Comparison of ENCODE assay signal across 18 cellular contexts in the genomic region with DNA sequence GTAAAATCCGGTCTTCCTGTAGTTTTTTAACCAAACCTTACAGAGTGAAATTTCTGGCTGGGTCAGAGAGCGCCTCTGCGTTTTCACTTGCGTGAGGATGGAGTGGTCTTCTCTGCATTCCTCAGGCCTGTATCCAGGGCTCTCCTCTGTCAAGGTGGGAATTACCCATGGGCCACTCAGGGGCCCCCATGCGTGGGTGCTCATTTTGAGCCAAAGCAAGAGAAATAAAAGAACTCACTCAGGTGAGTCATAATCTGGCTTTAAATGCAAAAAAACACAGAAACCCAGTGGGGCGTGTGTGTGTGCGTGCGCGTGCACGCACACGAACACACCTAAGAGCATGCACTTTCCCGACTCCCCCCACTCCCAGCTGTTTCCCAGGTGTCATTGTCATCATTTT.
DNase-seq lines count a peak whose midpoint lies in the region; FAIRE-seq and TF ChIP-seq lines count a peak whose summit lies in the region.
"Had no signal": no experiment of that assay in that cellular context is flagged by ENCODE, and none has a peak within 500 bp of the region (broad histone marks: within the 10 kb centered on the region; RNA-seq: fewer than 3 reads in every experiment).

No MANE protein-coding gene starts in this region.

- H3F3A ChIP-seq in SK-N-SH (replicated peaks; ENCODE audit: insufficient read depth), result peaks cover 5% of the 10 kb centered on the region

- no peak for FAIRE-seq in H1 (lab: Jason Lieb, UNC)
- FAIRE-seq: K562 had no signal

- no peak for TF ChIP-seq POLR2A in H1 (IDR thresholded peaks at IDR 0.05; ENCODE audit: control extremely low read depth in 1 of 2, low read depth in 2 of 2, low read length in 2 of 2)

- DNase-seq in H1 (ENCODE audit: low read depth in 1 of 2, low spot score in 2 of 2) (no peak), kidney tubule cell (ENCODE audit: low spot score) (peak; percentile 32), skeletal muscle cell (ENCODE audit: low read depth) (no peak), SK-N-SH (no peak), NCI-H1694 treated with DMSO at 0.1 percent for 48 hours (lab: John Stamatoyannopoulos, UW) (no peak), islet precursor cell (no peak)
- no peak for DNase-seq in stimulated activated naive CD4-positive, alpha-beta T cell (lab: John Stamatoyannopoulos, UW)
- DNase-seq: activated CD8-positive, alpha-beta memory T cell treated with anti-CD3 and anti-CD28 coated beads, Interleukin-2, amount 10 ng/mL, durations not matched to agents 7 days and 5 days; activated effector memory CD4-positive, alpha-beta T cell treated with Interleukin-2 at 50 U/mL for 16 hours; COR-L47; gastrocnemius medialis; midbrain; NCI-H1092 treated with DMSO at 0.1 percent for 48 hours; NCI-H69; T-helper 9 cell had no signal

- H4K20me1 ChIP-seq in H1 (replicated peaks in 1 of 2; ENCODE audit: control insufficient read depth in 1 of 2, insufficient read depth in 2 of 2, low read length in 2 of 2), result no peaks in the 10 kb centered on the region
- H4K20me1 ChIP-seq in SK-N-SH (ENCODE audit: insufficient read depth), result no peaks in the 10 kb centered on the region

- H2AK5ac ChIP-seq in H1 (ENCODE audit: low read depth, low read length), result no peak overlapping the region

- POLR2A ChIA-PET in H1 (lab: Charles Lee; ENCODE audit: partially characterized antibody) (interaction anchor here (1.4 kb wide), 1 partner anchor 27 kb away, joined by 3 read pairs; no protein-coding TSS in a partner anchor), SK-N-SH (lab: Yijun Ruan, JAX) (no interaction called here)

- no peak overlapping the region for H2BK15ac ChIP-seq in H1 (ENCODE audit: low read length)

- H3K56ac ChIP-seq in H1 (replicated peaks; ENCODE audit: insufficient read length, low read depth, low read length), result no peak overlapping the region

- 72% methylated on average over 12 of the region's 12 CpGs; no CpG with 5 or more reads in 1 of the 2 experiments for WGBS in H1 (ENCODE audit: extremely low coverage in 1 of 2, insufficient coverage in 1 of 2, insufficient read length in 1 of 2, insufficient replicate concordance in 2 of 2, low coverage in 1 of 2, low lambda C conversion rate in 2 of 2, missing lambda C conversion rate in 1 of 2), 2 experiments
- WGBS in SK-N-SH (ENCODE audit: low lambda C conversion rate), result 84% methylated on average over 12 of the region's 12 CpGs

- no peak overlapping the region for H3K27ac ChIP-seq in HUES6 (ENCODE audit: low read depth, low read length)
- H3K27ac ChIP-seq in H1 (ENCODE audit: low read depth, low read length), result no peak overlapping the region
- H3K27ac ChIP-seq in SK-N-SH (ENCODE audit: low read depth in 2 of 2, low read length in 1 of 2), result no peak overlapping the region
- H3K27ac ChIP-seq: adrenal gland, gastrocnemius medialis had no signal

- CTCF ChIA-PET in H1 (lab: Charles Lee; ENCODE audit: partially characterized antibody), result interaction anchor here (2.3 to 3.5 kb wide), 2 partner anchors 16 to 26 kb away, joined by 6 to 12 read pairs; no protein-coding TSS in a partner anchor
- CTCF ChIA-PET in SK-N-SH (lab: Yijun Ruan, JAX), result no interaction called here

- TF ChIP-seq EP300 in H1 (IDR thresholded peaks at IDR 0.05; ENCODE audit: borderline replicate concordance in 1 of 2, low read depth in 2 of 2, low read length in 2 of 2), result no peak
- no peak for TF ChIP-seq EP300 in SK-N-SH (IDR thresholded peaks at IDR 0.05; ENCODE audit: borderline replicate concordance in 1 of 2, low read depth in 1 of 2, low read length in 1 of 2)

- H2BK12ac ChIP-seq in H1 (ENCODE audit: low read depth, low read length), result no peak overlapping the region

- peak overlapping the region; percentile 24 for H3K18ac ChIP-seq in H1 (ENCODE audit: extremely low read depth, low read length)

- H3K9me3 ChIP-seq in HUES6 (ENCODE audit: control insufficient read depth, insufficient read depth, low read depth, low read length), result no peaks in the 10 kb centered on the region
- no peaks in the 10 kb centered on the region for H3K9me3 ChIP-seq in H1 (ENCODE audit: insufficient read depth in 2 of 2, low read depth in 1 of 2, low read length in 1 of 2)
- H3K9me3 ChIP-seq in SK-N-SH, result no peaks in the 10 kb centered on the region
- H3K9me3 ChIP-seq: adrenal gland, gastrocnemius medialis had no signal

- peak overlapping the region; percentile 55 to 69 for H3K4me2 ChIP-seq in H1 (ENCODE audit: insufficient read depth in 1 of 2, low read depth in 2 of 2, low read length in 2 of 2)
- H3K4me2 ChIP-seq in SK-N-SH, result no peak overlapping the region

- H4K8ac ChIP-seq in H1 (ENCODE audit: extremely low read depth, insufficient read depth, low read length), result no peak overlapping the region

- no peak overlapping the region for H3K14ac ChIP-seq in H1 (ENCODE audit: insufficient read length)

- H3K79me1 ChIP-seq in H1 (ENCODE audit: low read depth, low read length), result no peaks in the 10 kb centered on the region

- H3K79me2 ChIP-seq in H1 (ENCODE audit: control insufficient read depth in 1 of 2, insufficient read depth in 2 of 2, low read length in 2 of 2) (no peaks in the 10 kb centered on the region), SK-N-SH (ENCODE audit: insufficient read depth) (no peaks in the 10 kb centered on the region)

- no peaks in the 10 kb centered on the region for H3K9me2 ChIP-seq in SK-N-SH

- no peaks in the 10 kb centered on the region for H3K36me3 ChIP-seq in HUES6 (ENCODE audit: control insufficient read depth, insufficient read depth, low read length)
- H3K36me3 ChIP-seq in H1 (ENCODE audit: control insufficient read depth in 2 of 4, insufficient read depth in 4 of 4, low read length in 3 of 4), result no peaks in the 10 kb centered on the region
- no peaks in the 10 kb centered on the region for H3K36me3 ChIP-seq in SK-N-SH (replicated peaks in 1 of 2; ENCODE audit: control insufficient read depth in 1 of 2, insufficient read depth in 2 of 2, low read length in 1 of 2)
- H3K36me3 ChIP-seq: adrenal gland, gastrocnemius medialis had no signal

- no peak overlapping the region for H3K23ac ChIP-seq in H1 (ENCODE audit: insufficient read length)

- H2BK5ac ChIP-seq in H1 (ENCODE audit: low read depth, low read length), result no peak overlapping the region

- peaks cover 2% of the 10 kb centered on the region; the same call in 1 of the 2 replicates for H3K23me2 ChIP-seq in H1 (ENCODE audit: low read depth, low read length)

- no peak overlapping the region for H4K5ac ChIP-seq in H1 (ENCODE audit: insufficient read length, low read depth, low read length)

- peaks cover 14% of the 10 kb centered on the region for H3K4me1 ChIP-seq in HUES6 (ENCODE audit: control insufficient read depth, insufficient read depth, low read length)
- peaks cover 7 to 24% (median 12%) of the 10 kb centered on the region in 4 experiments for H3K4me1 ChIP-seq in H1 (replicated peaks in 1 of 4; ENCODE audit: control insufficient read depth in 3 of 4, insufficient read depth in 4 of 4, low read length in 3 of 4)
- peaks cover 0 to 7% of the 10 kb centered on the region in 2 experiments; a peak in 1 of 4 replicates for H3K4me1 ChIP-seq in SK-N-SH (ENCODE audit: control insufficient read depth in 1 of 2, insufficient read depth in 2 of 2, low read depth in 1 of 2, low read length in 1 of 2)
- H3K4me1 ChIP-seq: gastrocnemius medialis had no signal

- H3K4me3 ChIP-seq in HUES6 (ENCODE audit: low read depth, low read length), result peak overlapping the region; percentile 47
- H3K4me3 ChIP-seq in H1 (ENCODE audit: extremely low read depth in 1 of 4, insufficient read depth in 2 of 4, low read depth in 3 of 4, low read length in 4 of 4), result peak overlapping the region; percentile 19 to 56 (median 26); a peak in 5 of 8 replicates
- peak overlapping the region; percentile 31 for H3K4me3 ChIP-seq in skeletal muscle cell (ENCODE audit: low read depth, low read length)
- H3K4me3 ChIP-seq in SK-N-SH (ENCODE audit: low read depth in 2 of 2, low read length in 1 of 2), result no peak overlapping the region
- H3K4me3 ChIP-seq: gastrocnemius medialis, K562 had no signal

- H4K91ac ChIP-seq in H1 (replicated peaks; ENCODE audit: insufficient read length, low read length), result no peak overlapping the region

- TF ChIP-seq CTCF in H1 (IDR thresholded peaks at IDR 0.05; ENCODE audit: control extremely low read depth in 1 of 3, insufficient read depth in 1 of 3, low read depth in 1 of 3, low read length in 3 of 3), result no peak
- TF ChIP-seq CTCF in SK-N-SH (IDR thresholded peaks at IDR 0.05), result no peak

- H2BK20ac ChIP-seq in H1 (ENCODE audit: low read length), result no peak overlapping the region

- TF ChIP-seq RAD21 in H1 (IDR thresholded peaks at IDR 0.05 in 1 of 2, conservative IDR thresholded peaks at IDR 0.05 in 1 of 2; ENCODE audit: low read depth in 2 of 2, low read length in 2 of 2) (no peak), SK-N-SH (IDR thresholded peaks at IDR 0.05; ENCODE audit: low read length) (no peak)

- no peak overlapping the region for H3K4ac ChIP-seq in H1 (replicated peaks; ENCODE audit: insufficient read length, low read depth, low read length)

- H3K27me3 ChIP-seq in HUES6 (ENCODE audit: control insufficient read depth, insufficient read depth, low read length) (peaks cover 61% of the 10 kb centered on the region), H1 (replicated peaks in 1 of 4; ENCODE audit: control insufficient read depth in 3 of 4, extremely low read depth in 1 of 4, insufficient read depth in 3 of 4, low read length in 3 of 4) (peaks cover 0 to 23% (median 15%) of the 10 kb centered on the region in 4 experiments; a peak in 5 of 7 replicates), SK-N-SH (ENCODE audit: insufficient read depth) (no peaks in the 10 kb centered on the region)

- H3K9ac ChIP-seq in HUES6 (ENCODE audit: low read length) (no peak overlapping the region), H1 (replicated peaks in 1 of 4; ENCODE audit: extremely low read depth in 1 of 4, low read depth in 3 of 4, low read length in 3 of 4) (peak overlapping the region in 1 of 4 experiments; percentile 35; a peak in 1 of 7 replicates), SK-N-SH (no peak overlapping the region)

- H2BK120ac ChIP-seq in H1 (replicated peaks; ENCODE audit: low read depth, low read length), result no peak overlapping the region

- H2AFZ ChIP-seq in H1 (ENCODE audit: low read length) (0 out of 2 replicates have a peak overlapping the region, but pooled peaks have one; percentile 43), SK-N-SH (ENCODE audit: low read depth) (no peak overlapping the region; the same call in 1 of the 2 replicates)

TF ChIP-seq in SK-N-SH, 30 proteins besides CTCF, POLR2A, EP300 and RAD21 (continues in another document):
- TF ChIP-seq RFX5 (IDR thresholded peaks at IDR 0.05; ENCODE audit: low read length) (no peak), GABPA (IDR thresholded peaks at IDR 0.05; ENCODE audit: low read depth) (no peak), NRF1 (IDR thresholded peaks at IDR 0.05; ENCODE audit: low read depth, low read length) (no peak), TCF12 (IDR thresholded peaks at IDR 0.05) (no peak)

Comparison
In these comparisons a context has a peak if more than half of its experiments do, and no peak if none do; other contexts are left out.
1. H3K4me3 ChIP-seq: peak in HUES6 (single experiment), H1 (4 of 4) and skeletal muscle cell (single experiment); none in SK-N-SH (0 of 2).